21 cellular contexts compared by ENCODE assay signal in genomic region chr15:39869251-39869650, GRCh38. TPM values are rescaled to one million over a fixed set of nuclear protein-coding genes. Genes with fewer than 3 reads are reported as not detected.
A peak's percentile ranks its signal among the peaks of the same experiment; 100 is the strongest.
DNase-seq lines count a peak whose midpoint lies in the region; ATAC-seq, FAIRE-seq and TF ChIP-seq lines count a peak whose summit lies in the region.
"Had no signal": no experiment of that assay in that cellular context is flagged by ENCODE, and none has a peak within 500 bp of the region (broad histone marks: within the 10 kb centered on the region; RNA-seq: fewer than 3 reads in every experiment).

No MANE protein-coding gene starts in this region.

- H3K27ac ChIP-seq in K562 (ENCODE audit: extremely low read depth, low read depth, low read length) (no peak overlapping the region), psoas muscle (no peak overlapping the region)
- H3K27ac ChIP-seq: adrenal gland, brain microvascular endothelial cell, esophagus squamous epithelium, gastroesophageal sphincter had no signal

- TF ChIP-seq POLR2A in K562 (conservative IDR thresholded peaks at IDR 0.05): no peak

- DNase-seq in NCI-H2107 treated with DMSO at 0.1 percent for 48 hours (lab: John Stamatoyannopoulos, UW; ENCODE audit: unreplicated experiment) (peak; percentile 43), NCI-H2107 (lab: John Stamatoyannopoulos, UW) (no peak), NCI-H1092 treated with DMSO at 0.1 percent for 48 hours (lab: John Stamatoyannopoulos, UW) (peak; percentile 16), NCI-H2171 (lab: John Stamatoyannopoulos, UW) (peak; percentile 80), K562 (ENCODE audit: extremely low read depth in 1 of 4, low spot score in 3 of 4) (no peak), psoas muscle (no peak)
- DNase-seq: activated CD4-positive, CD25-positive, alpha-beta regulatory T cell treated with anti-CD3 and anti-CD28 coated beads, Interleukin-2, amount 50 U/mL, for 72 hours; activated CD8-positive, alpha-beta T cell treated with anti-CD3 and anti-CD28 coated beads for 36 hours; activated gamma-delta T cell; activated T-cell treated with anti-CD3 and anti-CD28 coated beads for 4 hours; brain microvascular endothelial cell; esophagus squamous epithelium; islet precursor cell; NCI-H446 treated with DMSO at 0.1 percent for 48 hours; nephron progenitor cell; SW 1271 had no signal

- H3K27me3 ChIP-seq in K562 (ENCODE audit: control insufficient read depth in 2 of 2, insufficient read depth in 2 of 2, low read length in 2 of 2): peaks cover 0 to 3% of the 10 kb centered on the region in 2 experiments; a peak in 1 of 5 replicates
- H3K27me3 ChIP-seq in psoas muscle (ENCODE audit: insufficient read depth in 3 of 3, low read length in 2 of 3): peaks cover 0 to 5% (median 0%) of the 10 kb centered on the region in 3 donors
- H3K27me3 ChIP-seq: adrenal gland, brain microvascular endothelial cell, esophagus squamous epithelium, gastroesophageal sphincter had no signal

- no peak overlapping the region for H3K9ac ChIP-seq in K562 (ENCODE audit: insufficient read depth in 1 of 2, low read depth in 2 of 2, low read length in 2 of 2)

- TF ChIP-seq EP300 in K562 (IDR thresholded peaks at IDR 0.05; ENCODE audit: low read length): no peak

- no peak overlapping the region for H3K4me2 ChIP-seq in K562 (ENCODE audit: insufficient read depth, low read length)

- BruUV-seq in K562 (replicated peaks; lab: Mats Ljungman, UMichigan): no TSS peak

- CTCF ChIA-PET in K562 (lab: Yijun Ruan, JAX; ENCODE audit: low intra/inter-chr PET ratio): no interaction called here

- no peak overlapping the region for H2AFZ ChIP-seq in K562 (ENCODE audit: low read depth, low read length)

- WGBS in K562 (ENCODE audit: insufficient coverage, low coverage, missing lambda C conversion rate): 0% methylated on average over 4 of the region's 4 CpGs
- 45 to 56% (median 55%) methylated on average over 4 of the region's 4 CpGs for WGBS in psoas muscle, 3 donors

- H4K20me1 ChIP-seq in K562 (replicated peaks; ENCODE audit: control insufficient read depth, insufficient read depth, low read length): no peaks in the 10 kb centered on the region

- no peak for ATAC-seq in K562
- ATAC-seq in GM21717 (IDR thresholded peaks at IDR 0.05; ENCODE audit: unreplicated experiment): no peak
- ATAC-seq in psoas muscle: no peak
- no peak for ATAC-seq in GM19452 (IDR thresholded peaks at IDR 0.05; ENCODE audit: unreplicated experiment)
- ATAC-seq: activated CD8-positive, alpha-beta T cell treated with anti-CD3 and anti-CD28 coated beads for 36 hours; gastroesophageal sphincter had no signal

- 0 out of 5 replicates have a peak, but pooled peaks cover 0 to 3% of the 10 kb centered on the region in 2 experiments for H3K4me1 ChIP-seq in K562 (replicated peaks in 1 of 2; ENCODE audit: control insufficient read depth in 2 of 2, insufficient read depth in 2 of 2, low read length in 2 of 2)
- H3K4me1 ChIP-seq in psoas muscle: no peaks in the 10 kb centered on the region
- H3K4me1 ChIP-seq: adrenal gland, gastroesophageal sphincter had no signal

- POLR2A ChIA-PET in K562 (lab: Yijun Ruan, JAX): interaction anchor here (1.5 kb wide), 1 partner anchor 11 kb away, joined by 4 read pairs; no protein-coding TSS in a partner anchor

- in situ Hi-C loops in K562 (cut with MboI): no loop called here

- H3K36me3 ChIP-seq in K562 (ENCODE audit: control insufficient read depth, insufficient read depth, low read length): no peaks in the 10 kb centered on the region
- H3K36me3 ChIP-seq in psoas muscle (ENCODE audit: insufficient read depth in 1 of 2, low read depth in 1 of 2): no peaks in the 10 kb centered on the region
- H3K36me3 ChIP-seq: adrenal gland, brain microvascular endothelial cell, esophagus squamous epithelium, gastroesophageal sphincter had no signal

- H3K4me3 ChIP-seq in K562 (no peak overlapping the region), psoas muscle (no peak overlapping the region)
- H3K4me3 ChIP-seq: adrenal gland, esophagus squamous epithelium, gastroesophageal sphincter had no signal

- H3K9me1 ChIP-seq in K562 (ENCODE audit: control insufficient read depth, insufficient read depth, low read length): no peaks in the 10 kb centered on the region

- intact Hi-C loops in K562 (cut with micrococcal nuclease) (no loop called here), psoas muscle (cut with DNase I) (no loop called here)

- TF ChIP-seq CTCF in K562 (IDR thresholded peaks at IDR 0.05 in 2 of 3, conservative IDR thresholded peaks at IDR 0.05 in 1 of 3; ENCODE audit: insufficient read depth in 2 of 3, low read depth in 1 of 3, low read length in 3 of 3) (no peak), psoas muscle (IDR thresholded peaks at IDR 0.05) (no peak)

- no peaks in the 10 kb centered on the region for H3K79me2 ChIP-seq in K562 (ENCODE audit: control insufficient read depth, insufficient read depth, low read length)

- no peak for FAIRE-seq in K562 (lab: Jason Lieb, UNC)
- FAIRE-seq: H54 had no signal

- TF ChIP-seq RAD21 in K562 (CRISPR knock-in tag; conservative IDR thresholded peaks at IDR 0.05 in 1 of 2, IDR thresholded peaks at IDR 0.05 in 1 of 2): no peak

- H3K9me3 ChIP-seq in K562 (replicated peaks; ENCODE audit: control insufficient read depth, insufficient read depth, low read depth, low read length) (no peaks in the 10 kb centered on the region), psoas muscle (no peaks in the 10 kb centered on the region)
- H3K9me3 ChIP-seq: adrenal gland, esophagus squamous epithelium, gastroesophageal sphincter had no signal

TF ChIP-seq in K562, 482 proteins besides CTCF, POLR2A, EP300 and RAD21:
- TF ChIP-seq CTBP1 (IDR thresholded peaks at IDR 0.05; ENCODE audit: borderline replicate concordance): 0 out of 2 replicates have a peak, but pooled peaks have one; percentile 28
- TF ChIP-seq MEIS2 (IDR thresholded peaks at IDR 0.05; ENCODE audit: partially characterized antibody): peak; percentile 50
- TF ChIP-seq THAP7 (CRISPR knock-in tag; IDR thresholded peaks at IDR 0.05): no peak
TF ChIP-seq in K562: peak in this region for 2.

RNA-seq across cellular contexts. Expression of gene GPR176, which starts 50.8 kb away (rescaled TPM):
- 0.44 and 0.67 TPM in 2 replicates for total RNA-seq in K562 (2011; cell fraction: chromatin; rRNA removed; ENCODE audit: low replicate concordance)
- 0.66 and 1.0 TPM in 2 replicates for total RNA-seq in K562 (2011; cell fraction: nucleolus; rRNA removed)
- total RNA-seq in K562 (2011; cell fraction: nucleoplasm; rRNA removed): 0.61 and 0.66 TPM in 2 replicates
- total RNA-seq in K562 (2014; rRNA removed) (1.1 and 1.8 TPM in 2 replicates), K562 (2014; rRNA removed; fragmentation: Illumina TruSeq; extraction: Trizol) (0.76 and 0.86 TPM in 2 replicates), K562 (2015; rRNA removed; fragmentation: Illumina TruSeq; extraction: Trizol) (0.98 and 1.0 TPM in 2 replicates), K562 (2021) (1.0 and 1.2 TPM in 2 replicates), psoas muscle (1 to 10 TPM in 2 of 4 donors, under 1 TPM in 2; 0.36 to 1.3 (median 0.92) TPM)
- polyA plus RNA-seq in K562 (2011; rRNA removed) (0.03 and 0.24 TPM in 2 replicates), K562 (2014; fragmentation: Illumina TruSeq; extraction: Trizol) (0.73 and 0.74 TPM in 2 replicates), K562 (2014; fragmentation: Nextera tagmentation; extraction: Ambion mirVana) (under 1 TPM; 0.24 to 0.34 TPM), K562 (2014; rRNA removed) (0.81 and 0.94 TPM in 2 replicates), psoas muscle (under 1 TPM; 0.30 to 0.90 (median 0.64) TPM)
- 0.07 and 0.40 TPM in 2 replicates for polyA plus RNA-seq in K562 (2011; cell fraction: cytosol; rRNA removed)
- polyA plus RNA-seq in K562 (2011; cell fraction: nucleus; rRNA removed): 0.06 and 0.59 TPM in 2 replicates
- 0.82 and 2.1 TPM in 2 replicates for polyA plus RNA-seq in K562 (2012)
- polyA minus RNA-seq in K562 (2011; rRNA and poly(A)+ RNA removed): 0.18 and 0.36 TPM in 2 replicates
- polyA minus RNA-seq in K562 (2011; cell fraction: cytosol; rRNA and poly(A)+ RNA removed): not detected in 2 replicates
- 0.33 TPM in 1 of 2 replicates, not detected in the other for polyA minus RNA-seq in K562 (2011; cell fraction: nucleus; rRNA and poly(A)+ RNA removed)

Comparison
In these comparisons a context has a peak if more than half of its experiments do, and no peak if none do; other contexts are left out.
1. DNase-seq: peak in NCI-H2107 treated with DMSO at 0.1 percent for 48 hours (single experiment), NCI-H1092 treated with DMSO at 0.1 percent for 48 hours (single experiment) and NCI-H2171 (single experiment); none in NCI-H2107 (single experiment), K562 (0 of 4) and psoas muscle (0 of 2).